10 cellular contexts compared by ENCODE assay signal in the genomic region with DNA sequence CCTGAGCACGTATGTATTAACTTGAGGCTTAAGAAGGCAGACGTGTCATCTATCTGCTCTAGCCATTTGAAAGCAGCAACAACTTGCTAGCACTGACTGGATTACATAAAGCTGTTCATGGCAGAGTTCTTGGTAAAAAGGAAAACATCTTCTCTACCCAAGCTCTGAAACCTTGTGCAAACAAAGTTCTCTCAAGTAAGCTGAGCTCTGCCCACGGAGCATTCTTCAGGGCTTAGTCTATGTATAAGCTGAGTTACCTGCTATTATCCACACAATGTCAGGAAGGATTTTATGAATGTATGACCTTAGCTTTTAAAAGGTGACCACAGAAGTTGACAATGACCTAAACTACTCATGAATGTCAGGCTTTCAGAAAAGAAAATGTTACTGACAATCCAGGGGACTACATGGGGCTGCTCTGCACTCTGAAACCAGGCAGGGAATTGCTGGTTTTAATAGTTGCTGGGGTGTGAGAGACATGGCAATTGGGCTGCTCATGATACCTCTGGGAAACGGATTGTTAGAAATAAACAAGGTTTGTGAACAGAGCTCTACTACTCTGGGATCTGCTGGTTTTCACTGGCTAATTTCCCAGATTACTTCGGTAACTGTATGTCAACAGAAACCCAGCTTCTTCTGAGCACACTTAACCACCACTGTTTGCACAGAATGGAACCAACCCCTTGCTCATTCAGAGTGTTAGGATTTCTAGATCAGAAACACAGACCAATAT. TPM values are rescaled to one million over a fixed set of nuclear protein-coding genes. Genes with fewer than 3 reads are reported as not detected.
DNase-seq lines count a peak whose midpoint lies in the region; ATAC-seq and TF ChIP-seq lines count a peak whose summit lies in the region.
"Had no signal": no experiment of that assay in that cellular context is flagged by ENCODE, and none has a peak within 500 bp of the region (broad histone marks: within the 10 kb centered on the region; RNA-seq: fewer than 3 reads in every experiment).

No MANE protein-coding gene starts in this region.

- DNase-seq in Caco-2 = peak in 1 of 2 experiments; percentile 32
- peak; percentile 38 for DNase-seq in NCI-H226
- no peak for DNase-seq in esophagus muscularis mucosa (ENCODE audit: extremely low spot score)
- no peak for DNase-seq in activated naive CD4-positive, alpha-beta T cell treated with anti-CD3 and anti-CD28 coated beads for 36 hours
- DNase-seq in activated CD4-positive, alpha-beta T cell treated with anti-CD3 and anti-CD28 coated beads, Interleukin-2, amount 50 U/mL, for 1 hour = no peak
- DNase-seq in SW 1271 (lab: John Stamatoyannopoulos, UW) = no peak
- DNase-seq: CD4-positive, alpha-beta T cell had no signal

- peak overlapping the region; percentile 50 for H3K27ac Mint-ChIP-seq in Caco-2 (ENCODE audit: unreplicated experiment)
- no peak overlapping the region for H3K27ac Mint-ChIP-seq in activated naive CD4-positive, alpha-beta T cell treated with anti-CD3 and anti-CD28 coated beads for 36 hours
- H3K27ac Mint-ChIP-seq: CD4-positive, alpha-beta T cell had no signal

- H3K36me3 ChIP-seq in Caco-2 (ENCODE audit: control insufficient read depth, insufficient read depth, low read length) (no peaks in the 10 kb centered on the region), esophagus muscularis mucosa (no peaks in the 10 kb centered on the region), rectal smooth muscle tissue (ENCODE audit: control insufficient read depth, insufficient read depth, low read length) (no peaks in the 10 kb centered on the region)

- H3K4me1 Mint-ChIP-seq in Caco-2 (ENCODE audit: low read depth, unreplicated experiment) = peaks cover 24% of the 10 kb centered on the region
- no peaks in the 10 kb centered on the region for H3K4me1 Mint-ChIP-seq in activated naive CD4-positive, alpha-beta T cell treated with anti-CD3 and anti-CD28 coated beads for 36 hours (ENCODE audit: low read depth)

- H3K36me3 Mint-ChIP-seq in Caco-2 (ENCODE audit: insufficient read depth, unreplicated experiment) = no peaks in the 10 kb centered on the region
- no peaks in the 10 kb centered on the region for H3K36me3 Mint-ChIP-seq in activated naive CD4-positive, alpha-beta T cell treated with anti-CD3 and anti-CD28 coated beads for 36 hours (ENCODE audit: low read depth)

- no peak for TF ChIP-seq EP300 in esophagus muscularis mucosa (IDR thresholded peaks at IDR 0.05)

- intact Hi-C loops in Caco-2 (cut with micrococcal nuclease; ENCODE audit: unreplicated experiment) (loop anchor here (1.0 kb wide), 1 partner anchor 20 kb away; no protein-coding TSS in a partner anchor), esophagus muscularis mucosa (cut with DNase I) (no loop called here)
- intact Hi-C loops in activated naive CD4-positive, alpha-beta T cell treated with anti-CD3 and anti-CD28 coated beads for 36 hours (cut with micrococcal nuclease) = no loop called here

- no TSS peak for BruUV-seq in Caco-2 (replicated peaks; lab: Mats Ljungman, UMichigan)

- H3K9me3 ChIP-seq in Caco-2 (no peaks in the 10 kb centered on the region), esophagus muscularis mucosa (no peaks in the 10 kb centered on the region)

- H3K4me1 ChIP-seq in Caco-2 = peaks cover 19% of the 10 kb centered on the region
- H3K4me1 ChIP-seq in esophagus muscularis mucosa = peaks cover 7 to 61% (median 55%) of the 10 kb centered on the region in 4 donors
- peaks cover 36% of the 10 kb centered on the region for H3K4me1 ChIP-seq in rectal smooth muscle tissue (ENCODE audit: control insufficient read depth, insufficient read depth, low read length)

- peak overlapping the region; percentile 23 for H3K4me3 Mint-ChIP-seq in Caco-2 (ENCODE audit: unreplicated experiment)
- no peak overlapping the region for H3K4me3 Mint-ChIP-seq in activated naive CD4-positive, alpha-beta T cell treated with anti-CD3 and anti-CD28 coated beads for 36 hours
- H3K4me3 Mint-ChIP-seq: CD4-positive, alpha-beta T cell had no signal

- WGBS in esophagus muscularis mucosa = 66% methylated on average over 5 of the region's 5 CpGs

- H3K27me3 ChIP-seq in Caco-2 (replicated peaks; ENCODE audit: control insufficient read depth, insufficient read depth, low read length) (no peaks in the 10 kb centered on the region), esophagus muscularis mucosa (no peaks in the 10 kb centered on the region), rectal smooth muscle tissue (ENCODE audit: control insufficient read depth, insufficient read depth, low read length) (no peaks in the 10 kb centered on the region)

- no peaks in the 10 kb centered on the region for H3K27me3 Mint-ChIP-seq in Caco-2 (ENCODE audit: insufficient read depth, unreplicated experiment)
- H3K27me3 Mint-ChIP-seq in activated naive CD4-positive, alpha-beta T cell treated with anti-CD3 and anti-CD28 coated beads for 36 hours (ENCODE audit: low read depth) = peaks cover 6% of the 10 kb centered on the region

- CTCF ChIA-PET in Caco-2 (lab: Charles Lee) = interaction anchor here (0.9 to 1.0 kb wide), 2 partner anchors 26 to 48 kb away, joined by 3 read pairs; no protein-coding TSS in a partner anchor
- CTCF ChIA-PET in activated naive CD4-positive, alpha-beta T cell treated with anti-CD3 and anti-CD28 coated beads for 36 hours (lab: Charles Lee) = interaction anchor here (1.0 kb wide), 1 partner anchor 242 kb away, joined by 3 read pairs; no protein-coding TSS in a partner anchor

- no peak overlapping the region for H3K9ac ChIP-seq in rectal smooth muscle tissue (ENCODE audit: low read length)

- H3K27ac ChIP-seq in esophagus muscularis mucosa (replicated peaks in 1 of 4) (peak overlapping the region; percentile 65 to 72 (median 69)), rectal smooth muscle tissue (ENCODE audit: low read depth, low read length) (peak overlapping the region; percentile 70)

- no peak for TF ChIP-seq CTCF in Caco-2 (IDR thresholded peaks at IDR 0.05; ENCODE audit: insufficient read depth in 1 of 2, low read depth in 1 of 2, low read length in 1 of 2, severe bottlenecking in 1 of 2, unreplicated experiment in 1 of 2)
- no peak for TF ChIP-seq CTCF in esophagus muscularis mucosa (IDR thresholded peaks at IDR 0.05)

- H3K4me3 ChIP-seq in Caco-2 (ENCODE audit: low read depth, low read length) = no peak overlapping the region
- H3K4me3 ChIP-seq in esophagus muscularis mucosa = no peak overlapping the region
- H3K4me3 ChIP-seq in rectal smooth muscle tissue (ENCODE audit: low read length) = no peak overlapping the region

- no peaks in the 10 kb centered on the region for H3K9me3 Mint-ChIP-seq in Caco-2 (ENCODE audit: unreplicated experiment)
- no peaks in the 10 kb centered on the region for H3K9me3 Mint-ChIP-seq in activated naive CD4-positive, alpha-beta T cell treated with anti-CD3 and anti-CD28 coated beads for 36 hours
- H3K9me3 Mint-ChIP-seq: CD4-positive, alpha-beta T cell had no signal

- POLR2A ChIA-PET in Caco-2 (lab: Charles Lee) = interaction anchor here (0.7 kb wide), 1 partner anchor 24 kb away, joined by 3 read pairs; no protein-coding TSS in a partner anchor

- TF ChIP-seq POLR2A in esophagus muscularis mucosa (IDR thresholded peaks at IDR 0.05; ENCODE audit: low read depth) = no peak

- no peak for ATAC-seq in HG02588 (IDR thresholded peaks at IDR 0.05; ENCODE audit: unreplicated experiment)

RNA-seq across cellular contexts. Expression of a gene that starts 29.6 kb away (rescaled TPM):
- total RNA-seq in Caco-2 (2022) (87.4 and 88.8 TPM in 2 replicates), esophagus muscularis mucosa (100 to 1,000 TPM in 1 of 4 donors, 10 to 100 TPM in 3; 65.4 to 157 (median 75.9) TPM)
- not detected for total RNA-seq in activated naive CD4-positive, alpha-beta T cell treated with anti-CD3 and anti-CD28 coated beads for 36 hours
- total RNA-seq: activated CD8-positive, alpha-beta memory T cell treated with anti-CD3 and anti-CD28 coated beads for 36 hours; CD4-positive, alpha-beta T cell had no signal

Comparison
In these comparisons a context has a peak if more than half of its experiments do, and no peak if none do; other contexts are left out.
1. RNA of a gene that starts 29.6 kb away (total RNA-seq): 87.4 to 88.8 TPM in Caco-2 and 65.4 to 157 TPM in esophagus muscularis mucosa; not detected in activated naive CD4-positive, alpha-beta T cell treated with anti-CD3 and anti-CD28 coated beads for 36 hours; every median in the first group is over 10 times any median in the second.